ENCODE assay signal across 8 cellular contexts in the genomic region with DNA sequence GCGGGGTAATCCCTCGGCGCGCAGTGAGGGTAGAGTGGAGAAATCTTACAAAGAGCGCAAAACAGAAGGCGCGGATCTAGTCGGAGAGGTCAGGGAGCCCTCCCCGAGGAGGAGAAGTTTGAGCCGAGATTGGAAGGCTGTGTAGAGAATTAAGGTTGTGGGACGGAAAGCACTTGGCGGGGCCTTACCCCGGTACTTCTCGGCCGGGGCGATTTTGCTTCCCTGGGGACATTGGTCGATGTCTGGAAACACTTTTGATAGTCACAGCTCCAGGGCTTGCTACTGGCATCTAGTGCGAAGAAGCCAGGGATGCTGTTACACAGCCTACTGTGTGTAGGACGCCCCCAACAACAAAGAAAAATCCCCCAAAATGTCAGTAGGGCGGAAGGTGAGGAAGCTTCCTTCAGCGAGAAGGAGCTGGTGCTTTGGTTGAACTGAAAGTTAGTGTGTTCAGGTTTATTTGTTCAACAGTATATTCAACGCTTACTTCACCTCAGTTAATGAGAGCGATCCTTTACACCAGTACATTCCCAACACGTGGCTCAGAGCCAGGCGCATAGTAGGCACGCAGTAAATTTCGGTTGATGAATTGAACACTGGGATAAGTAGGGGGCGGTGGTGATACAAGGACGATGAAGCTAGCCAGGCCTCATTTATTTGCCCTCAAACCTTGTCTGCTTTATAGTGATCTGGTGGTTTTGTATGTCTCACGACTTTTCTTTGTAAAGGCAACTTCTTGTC. TPM values are rescaled to one million over a fixed set of nuclear protein-coding genes. Genes with fewer than 3 reads are reported as not detected.
A peak's percentile ranks its signal among the peaks of the same experiment; 100 is the strongest.
DNase-seq lines count a peak whose midpoint lies in the region; ATAC-seq and TF ChIP-seq lines count a peak whose summit lies in the region.

No MANE protein-coding gene starts in this region.

- H3K27me3 Mint-ChIP-seq in T-helper 2 cell treated with Interferon-gamma antibody and Interleukin-4, amounts not matched to agents 5 μg/mL and 100 μg/mL, for 36 hours (ENCODE audit: low read depth) = peaks cover 2% of the 10 kb centered on the region
- H3K27me3 Mint-ChIP-seq in naive thymus-derived CD8-positive, alpha-beta T cell = no peaks in the 10 kb centered on the region

- ATAC-seq in HG03097 (IDR thresholded peaks at IDR 0.05; ENCODE audit: low FRiP score, unreplicated experiment) (peak; percentile 2), HG02588 (IDR thresholded peaks at IDR 0.05; ENCODE audit: unreplicated experiment) (no peak)
- no peak for ATAC-seq in naive thymus-derived CD8-positive, alpha-beta T cell

- H3K36me3 Mint-ChIP-seq in T-helper 2 cell treated with Interferon-gamma antibody and Interleukin-4, amounts not matched to agents 5 μg/mL and 100 μg/mL, for 36 hours (ENCODE audit: low read depth) = peaks cover 20% of the 10 kb centered on the region
- H3K36me3 Mint-ChIP-seq in naive thymus-derived CD8-positive, alpha-beta T cell = peaks cover 0 to 5% (median 0%) of the 10 kb centered on the region in 3 donors

- H3K27ac Mint-ChIP-seq in T-helper 2 cell treated with Interferon-gamma antibody and Interleukin-4, amounts not matched to agents 5 μg/mL and 100 μg/mL, for 36 hours = peak overlapping the region; percentile 93
- peak overlapping the region; percentile 80 to 98 (median 96) for H3K27ac Mint-ChIP-seq in naive thymus-derived CD8-positive, alpha-beta T cell

- H3K4me3 ChIP-seq in epithelial cell of proximal tubule (ENCODE audit: low read depth, low read length) = peak overlapping the region; percentile 76

- H3K9me3 Mint-ChIP-seq in T-helper 2 cell treated with Interferon-gamma antibody and Interleukin-4, amounts not matched to agents 5 μg/mL and 100 μg/mL, for 36 hours = no peaks in the 10 kb centered on the region
- H3K9me3 Mint-ChIP-seq in naive thymus-derived CD8-positive, alpha-beta T cell = no peaks in the 10 kb centered on the region

- POLR2A ChIA-PET in naive thymus-derived CD8-positive, alpha-beta T cell (lab: Charles Lee) = interaction anchor here (0.5 to 2.4 kb wide), 17 partner anchors 33 to 693 kb away, joined by 3 to 26 read pairs (median 4); a partner anchor contains a TSS

- peak; percentile 3 for DNase-seq in SKM-1 treated with dmso at 0.1 percent for 144 hours (lab: John Stamatoyannopoulos, UW; ENCODE audit: unreplicated experiment)
- no peak for DNase-seq in SKM-1 (lab: John Stamatoyannopoulos, UW; ENCODE audit: unreplicated experiment)
- peak; percentile 19 for DNase-seq in T-helper 2 cell treated with Interferon-gamma antibody and Interleukin-4, amounts not matched to agents 5 μg/mL and 100 μg/mL, for 36 hours (ENCODE audit: low spot score)
- no peak for DNase-seq in epithelial cell of proximal tubule (ENCODE audit: low read depth)
- peak in 2 of 10 donors; percentile 35 to 39 for DNase-seq in naive thymus-derived CD8-positive, alpha-beta T cell
- DNase-seq in cerebellar cortex (ENCODE audit: low spot score) = no peak

- H3K4me1 Mint-ChIP-seq in T-helper 2 cell treated with Interferon-gamma antibody and Interleukin-4, amounts not matched to agents 5 μg/mL and 100 μg/mL, for 36 hours (ENCODE audit: low read depth) = peaks cover 35% of the 10 kb centered on the region
- H3K4me1 Mint-ChIP-seq in naive thymus-derived CD8-positive, alpha-beta T cell = peaks cover 20 to 40% (median 35%) of the 10 kb centered on the region in 4 donors

- H3K4me3 Mint-ChIP-seq in T-helper 2 cell treated with Interferon-gamma antibody and Interleukin-4, amounts not matched to agents 5 μg/mL and 100 μg/mL, for 36 hours = peak overlapping the region; percentile 96
- H3K4me3 Mint-ChIP-seq in naive thymus-derived CD8-positive, alpha-beta T cell = peak overlapping the region; percentile 92 to 99 (median 98)

- peak; percentile 13 for TF ChIP-seq CTCF in epithelial cell of proximal tubule (conservative IDR thresholded peaks at IDR 0.05; ENCODE audit: low read depth, low read length)

RNA-seq across cellular contexts. Expression of a gene that starts 0.8 kb away (rescaled TPM):
- total RNA-seq in epithelial cell of proximal tubule = 14.6 and 20.8 TPM in 2 replicates
- 10 to 100 TPM; 18.8 to 21.9 TPM for total RNA-seq in naive thymus-derived CD8-positive, alpha-beta T cell
- polyA plus RNA-seq in naive thymus-derived CD8-positive, alpha-beta T cell = 1 to 10 TPM; 3.9 to 9.8 (median 5.1) TPM

RNA-seq across cellular contexts. Expression of a gene that starts 44.4 kb away (rescaled TPM):
- total RNA-seq in epithelial cell of proximal tubule = not detected in 2 replicates
- total RNA-seq in naive thymus-derived CD8-positive, alpha-beta T cell = not detected
- not detected for polyA plus RNA-seq in naive thymus-derived CD8-positive, alpha-beta T cell

RNA-seq across cellular contexts. Expression of a gene that starts 45.1 kb away (rescaled TPM):
- 119 and 184 TPM in 2 replicates for total RNA-seq in epithelial cell of proximal tubule
- total RNA-seq in naive thymus-derived CD8-positive, alpha-beta T cell = 100 to 1,000 TPM; 250 to 255 TPM
- polyA plus RNA-seq in naive thymus-derived CD8-positive, alpha-beta T cell = 100 to 1,000 TPM; 805 to 925 (median 916) TPM

RNA-seq across cellular contexts. Expression of a gene that starts 57.5 kb away (rescaled TPM):
- total RNA-seq in epithelial cell of proximal tubule = 6.7 and 14.8 TPM in 2 replicates
- 1 to 10 TPM; 2.4 to 3.6 TPM for total RNA-seq in naive thymus-derived CD8-positive, alpha-beta T cell
- polyA plus RNA-seq in naive thymus-derived CD8-positive, alpha-beta T cell = under 1 TPM in 1 of 3 donors, not detected in 2; 0.68 TPM

Comparison
In these comparisons a context has a peak if more than half of its experiments do, and no peak if none do; other contexts are left out.
1. DNase-seq: peak in SKM-1 treated with dmso at 0.1 percent for 144 hours (single experiment) and T-helper 2 cell treated with Interferon-gamma antibody and Interleukin-4, amounts not matched to agents 5 μg/mL and 100 μg/mL, for 36 hours (single experiment); none in SKM-1 (single experiment), epithelial cell of proximal tubule (single experiment) and cerebellar cortex (single experiment).